1 cellular context compared by ENCODE assay signal in the genomic region with DNA sequence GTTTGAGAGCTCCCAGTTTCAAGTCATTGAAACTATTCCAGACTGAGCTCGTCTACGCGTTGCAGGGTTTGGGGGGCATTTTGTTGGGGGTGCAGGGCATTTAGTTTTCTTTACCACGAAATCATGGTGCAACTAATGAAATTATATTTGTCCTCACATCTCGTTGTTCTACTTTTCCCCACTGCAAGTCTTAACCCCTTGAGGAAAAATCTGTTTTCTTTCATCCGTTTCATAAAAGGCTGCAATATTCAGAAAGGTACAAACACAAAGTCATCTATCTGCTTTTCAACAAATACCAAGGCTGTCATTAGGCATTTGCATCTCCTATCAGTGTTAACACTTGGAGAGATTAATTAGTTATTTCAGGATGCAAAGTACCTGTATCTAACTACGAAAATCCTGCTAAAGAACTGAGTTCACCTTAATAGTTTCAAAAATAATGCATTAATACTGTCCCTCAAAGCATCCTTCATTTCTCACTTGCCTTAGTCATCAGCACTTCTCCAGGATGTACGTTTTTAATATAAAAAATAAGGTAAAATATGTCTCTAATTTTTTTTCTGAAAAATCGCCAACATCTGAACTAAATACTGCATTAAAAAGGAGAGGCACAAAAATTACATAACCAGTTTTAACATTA.
TF ChIP-seq lines count a peak whose summit lies in the region.

No MANE protein-coding gene starts in this region.

TF ChIP-seq in GM12878, 131 proteins besides CTCF, POLR2A, EP300 and RAD21 (continued from another document):
- TF ChIP-seq, protein P1, sequence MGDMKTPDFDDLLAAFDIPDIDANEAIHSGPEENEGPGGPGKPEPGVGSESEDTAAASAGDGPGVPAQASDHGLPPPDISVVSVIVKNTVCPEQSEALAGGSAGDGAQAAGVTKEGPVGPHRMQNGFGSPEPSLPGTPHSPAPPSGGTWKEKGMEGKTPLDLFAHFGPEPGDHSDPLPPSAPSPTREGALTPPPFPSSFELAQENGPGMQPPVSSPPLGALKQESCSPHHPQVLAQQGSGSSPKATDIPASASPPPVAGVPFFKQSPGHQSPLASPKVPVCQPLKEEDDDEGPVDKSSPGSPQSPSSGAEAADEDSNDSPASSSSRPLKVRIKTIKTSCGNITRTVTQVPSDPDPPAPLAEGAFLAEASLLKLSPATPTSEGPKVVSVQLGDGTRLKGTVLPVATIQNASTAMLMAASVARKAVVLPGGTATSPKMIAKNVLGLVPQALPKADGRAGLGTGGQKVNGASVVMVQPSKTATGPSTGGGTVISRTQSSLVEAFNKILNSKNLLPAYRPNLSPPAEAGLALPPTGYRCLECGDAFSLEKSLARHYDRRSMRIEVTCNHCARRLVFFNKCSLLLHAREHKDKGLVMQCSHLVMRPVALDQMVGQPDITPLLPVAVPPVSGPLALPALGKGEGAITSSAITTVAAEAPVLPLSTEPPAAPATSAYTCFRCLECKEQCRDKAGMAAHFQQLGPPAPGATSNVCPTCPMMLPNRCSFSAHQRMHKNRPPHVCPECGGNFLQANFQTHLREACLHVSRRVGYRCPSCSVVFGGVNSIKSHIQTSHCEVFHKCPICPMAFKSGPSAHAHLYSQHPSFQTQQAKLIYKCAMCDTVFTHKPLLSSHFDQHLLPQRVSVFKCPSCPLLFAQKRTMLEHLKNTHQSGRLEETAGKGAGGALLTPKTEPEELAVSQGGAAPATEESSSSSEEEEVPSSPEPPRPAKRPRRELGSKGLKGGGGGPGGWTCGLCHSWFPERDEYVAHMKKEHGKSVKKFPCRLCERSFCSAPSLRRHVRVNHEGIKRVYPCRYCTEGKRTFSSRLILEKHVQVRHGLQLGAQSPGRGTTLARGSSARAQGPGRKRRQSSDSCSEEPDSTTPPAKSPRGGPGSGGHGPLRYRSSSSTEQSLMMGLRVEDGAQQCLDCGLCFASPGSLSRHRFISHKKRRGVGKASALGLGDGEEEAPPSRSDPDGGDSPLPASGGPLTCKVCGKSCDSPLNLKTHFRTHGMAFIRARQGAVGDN (IDR thresholded peaks at IDR 0.05): 0 out of 2 replicates have a peak, but pooled peaks have one; percentile 13
- peak; percentile 63 for TF ChIP-seq SIN3A (IDR thresholded peaks at IDR 0.05; ENCODE audit: low read depth, low read length)
- peak; percentile 68 for TF ChIP-seq PML (IDR thresholded peaks at IDR 0.05; ENCODE audit: low read length)
- TF ChIP-seq, protein P2, sequence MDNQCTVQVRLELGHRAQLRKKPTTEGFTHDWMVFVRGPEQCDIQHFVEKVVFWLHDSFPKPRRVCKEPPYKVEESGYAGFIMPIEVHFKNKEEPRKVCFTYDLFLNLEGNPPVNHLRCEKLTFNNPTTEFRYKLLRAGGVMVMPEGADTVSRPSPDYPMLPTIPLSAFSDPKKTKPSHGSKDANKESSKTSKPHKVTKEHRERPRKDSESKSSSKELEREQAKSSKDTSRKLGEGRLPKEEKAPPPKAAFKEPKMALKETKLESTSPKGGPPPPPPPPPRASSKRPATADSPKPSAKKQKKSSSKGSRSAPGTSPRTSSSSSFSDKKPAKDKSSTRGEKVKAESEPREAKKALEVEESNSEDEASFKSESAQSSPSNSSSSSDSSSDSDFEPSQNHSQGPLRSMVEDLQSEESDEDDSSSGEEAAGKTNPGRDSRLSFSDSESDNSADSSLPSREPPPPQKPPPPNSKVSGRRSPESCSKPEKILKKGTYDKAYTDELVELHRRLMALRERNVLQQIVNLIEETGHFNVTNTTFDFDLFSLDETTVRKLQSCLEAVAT (IDR thresholded peaks at IDR 0.05): peak; percentile 49; the same call in 1 of the 2 replicates
- TF ChIP-seq SREBF1 (IDR thresholded peaks at IDR 0.05; ENCODE audit: low read length): no peak
- TF ChIP-seq CHD1 (IDR thresholded peaks at IDR 0.05; ENCODE audit: low read depth, low read length): no peak; the same call in 1 of the 2 replicates
- peak; percentile 48; the same call in 1 of the 2 replicates for TF ChIP-seq ZSCAN29 (IDR thresholded peaks at IDR 0.05)
- TF ChIP-seq, protein P3, sequence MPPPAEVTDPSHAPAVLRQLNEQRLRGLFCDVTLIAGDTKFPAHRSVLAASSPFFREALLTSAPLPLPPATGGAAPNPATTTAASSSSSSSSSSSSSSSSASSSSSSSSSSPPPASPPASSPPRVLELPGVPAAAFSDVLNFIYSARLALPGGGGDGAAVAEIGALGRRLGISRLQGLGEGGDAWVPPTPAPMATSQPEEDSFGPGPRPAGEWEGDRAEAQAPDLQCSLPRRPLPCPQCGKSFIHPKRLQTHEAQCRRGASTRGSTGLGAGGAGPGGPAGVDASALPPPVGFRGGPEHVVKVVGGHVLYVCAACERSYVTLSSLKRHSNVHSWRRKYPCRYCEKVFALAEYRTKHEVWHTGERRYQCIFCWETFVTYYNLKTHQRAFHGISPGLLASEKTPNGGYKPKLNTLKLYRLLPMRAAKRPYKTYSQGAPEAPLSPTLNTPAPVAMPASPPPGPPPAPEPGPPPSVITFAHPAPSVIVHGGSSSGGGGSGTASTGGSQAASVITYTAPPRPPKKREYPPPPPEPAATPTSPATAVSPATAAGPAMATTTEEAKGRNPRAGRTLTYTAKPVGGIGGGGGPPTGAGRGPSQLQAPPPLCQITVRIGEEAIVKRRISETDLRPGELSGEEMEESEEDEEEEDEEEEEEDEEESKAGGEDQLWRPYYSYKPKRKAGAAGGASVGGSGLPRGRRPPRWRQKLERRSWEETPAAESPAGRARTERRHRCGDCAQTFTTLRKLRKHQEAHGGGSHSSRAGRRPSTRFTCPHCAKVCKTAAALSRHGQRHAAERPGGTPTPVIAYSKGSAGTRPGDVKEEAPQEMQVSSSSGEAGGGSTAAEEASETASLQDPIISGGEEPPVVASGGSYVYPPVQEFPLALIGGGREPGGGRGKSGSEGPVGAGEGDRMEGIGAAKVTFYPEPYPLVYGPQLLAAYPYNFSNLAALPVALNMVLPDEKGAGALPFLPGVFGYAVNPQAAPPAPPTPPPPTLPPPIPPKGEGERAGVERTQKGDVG (CRISPR knock-in tag; IDR thresholded peaks at IDR 0.05): 0 out of 2 replicates have a peak, but pooled peaks have one; percentile 17
- 0 out of 2 replicates have a peak, but pooled peaks have one; percentile 69 for TF ChIP-seq TAF1 (IDR thresholded peaks at IDR 0.05; ENCODE audit: borderline replicate concordance, low read depth, low read length)
- peak; percentile 89 for TF ChIP-seq SMAD1 (IDR thresholded peaks at IDR 0.05; ENCODE audit: low read depth, partially characterized antibody)
- no peak for TF ChIP-seq SIX5 (IDR thresholded peaks at IDR 0.05; ENCODE audit: low read depth, low read length, severe bottlenecking)
- no peak for TF ChIP-seq SUZ12 (IDR thresholded peaks at IDR 0.05; ENCODE audit: unreplicated experiment)
- TF ChIP-seq, protein P4, sequence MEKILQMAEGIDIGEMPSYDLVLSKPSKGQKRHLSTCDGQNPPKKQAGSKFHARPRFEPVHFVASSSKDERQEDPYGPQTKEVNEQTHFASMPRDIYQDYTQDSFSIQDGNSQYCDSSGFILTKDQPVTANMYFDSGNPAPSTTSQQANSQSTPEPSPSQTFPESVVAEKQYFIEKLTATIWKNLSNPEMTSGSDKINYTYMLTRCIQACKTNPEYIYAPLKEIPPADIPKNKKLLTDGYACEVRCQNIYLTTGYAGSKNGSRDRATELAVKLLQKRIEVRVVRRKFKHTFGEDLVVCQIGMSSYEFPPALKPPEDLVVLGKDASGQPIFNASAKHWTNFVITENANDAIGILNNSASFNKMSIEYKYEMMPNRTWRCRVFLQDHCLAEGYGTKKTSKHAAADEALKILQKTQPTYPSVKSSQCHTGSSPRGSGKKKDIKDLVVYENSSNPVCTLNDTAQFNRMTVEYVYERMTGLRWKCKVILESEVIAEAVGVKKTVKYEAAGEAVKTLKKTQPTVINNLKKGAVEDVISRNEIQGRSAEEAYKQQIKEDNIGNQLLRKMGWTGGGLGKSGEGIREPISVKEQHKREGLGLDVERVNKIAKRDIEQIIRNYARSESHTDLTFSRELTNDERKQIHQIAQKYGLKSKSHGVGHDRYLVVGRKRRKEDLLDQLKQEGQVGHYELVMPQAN (conservative IDR thresholded peaks at IDR 0.05): 0 out of 2 replicates have a peak, but pooled peaks have one; percentile 2
- TF ChIP-seq, protein P5, sequence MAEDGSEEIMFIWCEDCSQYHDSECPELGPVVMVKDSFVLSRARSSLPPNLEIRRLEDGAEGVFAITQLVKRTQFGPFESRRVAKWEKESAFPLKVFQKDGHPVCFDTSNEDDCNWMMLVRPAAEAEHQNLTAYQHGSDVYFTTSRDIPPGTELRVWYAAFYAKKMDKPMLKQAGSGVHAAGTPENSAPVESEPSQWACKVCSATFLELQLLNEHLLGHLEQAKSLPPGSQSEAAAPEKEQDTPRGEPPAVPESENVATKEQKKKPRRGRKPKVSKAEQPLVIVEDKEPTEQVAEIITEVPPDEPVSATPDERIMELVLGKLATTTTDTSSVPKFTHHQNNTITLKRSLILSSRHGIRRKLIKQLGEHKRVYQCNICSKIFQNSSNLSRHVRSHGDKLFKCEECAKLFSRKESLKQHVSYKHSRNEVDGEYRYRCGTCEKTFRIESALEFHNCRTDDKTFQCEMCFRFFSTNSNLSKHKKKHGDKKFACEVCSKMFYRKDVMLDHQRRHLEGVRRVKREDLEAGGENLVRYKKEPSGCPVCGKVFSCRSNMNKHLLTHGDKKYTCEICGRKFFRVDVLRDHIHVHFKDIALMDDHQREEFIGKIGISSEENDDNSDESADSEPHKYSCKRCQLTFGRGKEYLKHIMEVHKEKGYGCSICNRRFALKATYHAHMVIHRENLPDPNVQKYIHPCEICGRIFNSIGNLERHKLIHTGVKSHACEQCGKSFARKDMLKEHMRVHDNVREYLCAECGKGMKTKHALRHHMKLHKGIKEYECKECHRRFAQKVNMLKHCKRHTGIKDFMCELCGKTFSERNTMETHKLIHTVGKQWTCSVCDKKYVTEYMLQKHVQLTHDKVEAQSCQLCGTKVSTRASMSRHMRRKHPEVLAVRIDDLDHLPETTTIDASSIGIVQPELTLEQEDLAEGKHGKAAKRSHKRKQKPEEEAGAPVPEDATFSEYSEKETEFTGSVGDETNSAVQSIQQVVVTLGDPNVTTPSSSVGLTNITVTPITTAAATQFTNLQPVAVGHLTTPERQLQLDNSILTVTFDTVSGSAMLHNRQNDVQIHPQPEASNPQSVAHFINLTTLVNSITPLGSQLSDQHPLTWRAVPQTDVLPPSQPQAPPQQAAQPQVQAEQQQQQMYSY (CRISPR knock-in tag; IDR thresholded peaks at IDR 0.05): 0 out of 2 replicates have a peak, but pooled peaks have one; percentile 49
- TF ChIP-seq EZH2 (IDR thresholded peaks at IDR 0.05; ENCODE audit: borderline replicate concordance, control insufficient read depth, low read depth, low read length): no peak
- TF ChIP-seq, protein P6, sequence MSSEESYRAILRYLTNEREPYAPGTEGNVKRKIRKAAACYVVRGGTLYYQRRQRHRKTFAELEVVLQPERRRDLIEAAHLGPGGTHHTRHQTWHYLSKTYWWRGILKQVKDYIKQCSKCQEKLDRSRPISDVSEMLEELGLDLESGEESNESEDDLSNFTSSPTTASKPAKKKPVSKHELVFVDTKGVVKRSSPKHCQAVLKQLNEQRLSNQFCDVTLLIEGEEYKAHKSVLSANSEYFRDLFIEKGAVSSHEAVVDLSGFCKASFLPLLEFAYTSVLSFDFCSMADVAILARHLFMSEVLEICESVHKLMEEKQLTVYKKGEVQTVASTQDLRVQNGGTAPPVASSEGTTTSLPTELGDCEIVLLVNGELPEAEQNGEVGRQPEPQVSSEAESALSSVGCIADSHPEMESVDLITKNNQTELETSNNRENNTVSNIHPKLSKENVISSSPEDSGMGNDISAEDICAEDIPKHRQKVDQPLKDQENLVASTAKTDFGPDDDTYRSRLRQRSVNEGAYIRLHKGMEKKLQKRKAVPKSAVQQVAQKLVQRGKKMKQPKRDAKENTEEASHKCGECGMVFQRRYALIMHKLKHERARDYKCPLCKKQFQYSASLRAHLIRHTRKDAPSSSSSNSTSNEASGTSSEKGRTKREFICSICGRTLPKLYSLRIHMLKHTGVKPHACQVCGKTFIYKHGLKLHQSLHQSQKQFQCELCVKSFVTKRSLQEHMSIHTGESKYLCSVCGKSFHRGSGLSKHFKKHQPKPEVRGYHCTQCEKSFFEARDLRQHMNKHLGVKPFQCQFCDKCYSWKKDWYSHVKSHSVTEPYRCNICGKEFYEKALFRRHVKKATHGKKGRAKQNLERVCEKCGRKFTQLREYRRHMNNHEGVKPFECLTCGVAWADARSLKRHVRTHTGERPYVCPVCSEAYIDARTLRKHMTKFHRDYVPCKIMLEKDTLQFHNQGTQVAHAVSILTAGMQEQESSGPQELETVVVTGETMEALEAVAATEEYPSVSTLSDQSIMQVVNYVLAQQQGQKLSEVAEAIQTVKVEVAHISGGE (CRISPR knock-in tag; IDR thresholded peaks at IDR 0.05): no peak
- TF ChIP-seq, protein P7, sequence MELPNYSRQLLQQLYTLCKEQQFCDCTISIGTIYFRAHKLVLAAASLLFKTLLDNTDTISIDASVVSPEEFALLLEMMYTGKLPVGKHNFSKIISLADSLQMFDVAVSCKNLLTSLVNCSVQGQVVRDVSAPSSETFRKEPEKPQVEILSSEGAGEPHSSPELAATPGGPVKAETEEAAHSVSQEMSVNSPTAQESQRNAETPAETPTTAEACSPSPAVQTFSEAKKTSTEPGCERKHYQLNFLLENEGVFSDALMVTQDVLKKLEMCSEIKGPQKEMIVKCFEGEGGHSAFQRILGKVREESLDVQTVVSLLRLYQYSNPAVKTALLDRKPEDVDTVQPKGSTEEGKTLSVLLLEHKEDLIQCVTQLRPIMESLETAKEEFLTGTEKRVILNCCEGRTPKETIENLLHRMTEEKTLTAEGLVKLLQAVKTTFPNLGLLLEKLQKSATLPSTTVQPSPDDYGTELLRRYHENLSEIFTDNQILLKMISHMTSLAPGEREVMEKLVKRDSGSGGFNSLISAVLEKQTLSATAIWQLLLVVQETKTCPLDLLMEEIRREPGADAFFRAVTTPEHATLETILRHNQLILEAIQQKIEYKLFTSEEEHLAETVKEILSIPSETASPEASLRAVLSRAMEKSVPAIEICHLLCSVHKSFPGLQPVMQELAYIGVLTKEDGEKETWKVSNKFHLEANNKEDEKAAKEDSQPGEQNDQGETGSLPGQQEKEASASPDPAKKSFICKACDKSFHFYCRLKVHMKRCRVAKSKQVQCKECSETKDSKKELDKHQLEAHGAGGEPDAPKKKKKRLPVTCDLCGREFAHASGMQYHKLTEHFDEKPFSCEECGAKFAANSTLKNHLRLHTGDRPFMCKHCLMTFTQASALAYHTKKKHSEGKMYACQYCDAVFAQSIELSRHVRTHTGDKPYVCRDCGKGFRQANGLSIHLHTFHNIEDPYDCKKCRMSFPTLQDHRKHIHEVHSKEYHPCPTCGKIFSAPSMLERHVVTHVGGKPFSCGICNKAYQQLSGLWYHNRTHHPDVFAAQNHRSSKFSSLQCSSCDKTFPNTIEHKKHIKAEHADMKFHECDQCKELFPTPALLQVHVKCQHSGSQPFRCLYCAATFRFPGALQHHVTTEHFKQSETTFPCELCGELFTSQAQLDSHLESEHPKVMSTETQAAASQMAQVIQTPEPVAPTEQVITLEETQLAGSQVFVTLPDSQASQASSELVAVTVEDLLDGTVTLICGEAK (IDR thresholded peaks at IDR 0.05; ENCODE audit: borderline replicate concordance): peak; percentile 43; the same call in 1 of the 2 replicates
- TF ChIP-seq CHD4 (IDR thresholded peaks at IDR 0.05): no peak
- 0 out of 2 replicates have a peak, but pooled peaks have one; percentile 5 for TF ChIP-seq NBN (IDR thresholded peaks at IDR 0.05)
- no peak for TF ChIP-seq ZNF274 (IDR thresholded peaks at IDR 0.05; ENCODE audit: insufficient read depth, insufficient read length)
- TF ChIP-seq POLR2AphosphoS5 (IDR thresholded peaks at IDR 0.05; ENCODE audit: low read length): peak; percentile 85
